24 cellular contexts compared by ENCODE assay signal in genomic region chr16:79294568-79294967, GRCh38.
"Had no signal": no experiment of that assay in that cellular context is flagged by ENCODE, and none has a peak within 500 bp of the region (broad histone marks: within the 10 kb centered on the region; RNA-seq: fewer than 3 reads in every experiment).

No MANE protein-coding gene starts in this region.

- H3K9me3 ChIP-seq: esophagus muscularis mucosa, heart right ventricle, ovary, psoas muscle, stomach, suprapubic skin, tibial artery had no signal

- H3K36me3 ChIP-seq: esophagus muscularis mucosa, heart right ventricle, ovary, stomach, suprapubic skin, tibial artery had no signal

- DNase-seq: activated CD4-positive, alpha-beta memory T cell treated with anti-CD3 and anti-CD28 coated beads for 36 hours; activated CD4-positive, alpha-beta T cell treated with anti-CD3 and anti-CD28 coated beads, Interleukin-2, amount 10 ng/mL, durations not matched to agents 24 days and 14 days; activated CD4-positive, CD25-positive, alpha-beta regulatory T cell treated with anti-CD3 and anti-CD28 coated beads, Interleukin-2, amount 50 U/mL, for 72 hours; activated gamma-delta T cell treated with Interleukin-2 at 50 U/mL for 16 hours; activated naive CD4-positive, alpha-beta T cell treated with anti-CD3 and anti-CD28 coated beads, Interleukin-2, amount 50 U/mL, for 16 hours; activated T-cell treated with anti-CD3 and anti-CD28 coated beads, Interleukin-2, amount 50 U/mL, for 4 hours; amniotic stem cell; caudate nucleus; foreskin keratinocyte; heart right ventricle; naive thymus-derived CD4-positive, alpha-beta T cell; ovary; psoas muscle; stimulated activated CD4-positive, alpha-beta T cell treated with anti-CD3 and anti-CD28 coated beads, Interleukin-15, amount 100 ng/mL, for 24 hours; stimulated activated CD4-positive, alpha-beta T cell treated with anti-CD3 and anti-CD28 coated beads, Interleukin-2, amount 100 ng/mL, for 24 hours; stimulated activated naive B cell treated with anti-CD40 and anti-IgM and Interleukin-4, amounts not matched to agents 10 μg/mL and 1 μg/mL and 100 μg/mL, for 72 hours; stomach; T-helper 17 cell; T1000; tibial artery had no signal

- H3K4me1 Mint-ChIP-seq: stimulated activated naive B cell treated with anti-CD40 and anti-IgM and Interleukin-4, amounts not matched to agents 10 μg/mL and 1 μg/mL and 100 μg/mL, for 72 hours had no signal

- H3K4me3 ChIP-seq: esophagus muscularis mucosa, heart right ventricle, ovary, psoas muscle, stomach, suprapubic skin, tibial artery had no signal

- H3K27me3 ChIP-seq: esophagus muscularis mucosa, foreskin keratinocyte, ovary, stomach, suprapubic skin had no signal

- H3K27ac ChIP-seq: esophagus muscularis mucosa, foreskin keratinocyte, heart right ventricle, ovary, psoas muscle, stomach, suprapubic skin, tibial artery had no signal

- H3K4me3 Mint-ChIP-seq: activated CD4-positive, alpha-beta memory T cell treated with anti-CD3 and anti-CD28 coated beads for 36 hours; activated CD4-positive, alpha-beta T cell treated with anti-CD3 and anti-CD28 coated beads, Interleukin-2, amount 10 ng/mL, durations not matched to agents 24 days and 14 days; activated T-cell treated with anti-CD3 and anti-CD28 coated beads, Interleukin-2, amount 50 U/mL, for 4 hours; activated T-helper 17 cell treated with anti-CD3 and anti-CD28 coated beads, Interleukin-2, amount 50 U/mL, for 72 hours; mesothelial cell of epicardium; naive thymus-derived CD4-positive, alpha-beta T cell; stimulated activated naive B cell treated with anti-CD40 and anti-IgM and Interleukin-4, amounts not matched to agents 10 μg/mL and 1 μg/mL and 100 μg/mL, for 72 hours; T-helper 17 cell had no signal

- H3K36me3 Mint-ChIP-seq: activated CD4-positive, alpha-beta memory T cell treated with anti-CD3 and anti-CD28 coated beads for 36 hours; mesothelial cell of epicardium; stimulated activated naive B cell treated with anti-CD40 and anti-IgM and Interleukin-4, amounts not matched to agents 10 μg/mL and 1 μg/mL and 100 μg/mL, for 72 hours had no signal

- H3K9me3 Mint-ChIP-seq: activated CD4-positive, alpha-beta memory T cell treated with anti-CD3 and anti-CD28 coated beads for 36 hours; activated T-cell treated with anti-CD3 and anti-CD28 coated beads, Interleukin-2, amount 50 U/mL, for 4 hours; activated T-helper 17 cell treated with anti-CD3 and anti-CD28 coated beads, Interleukin-2, amount 50 U/mL, for 72 hours; mesothelial cell of epicardium; stimulated activated naive B cell treated with anti-CD40 and anti-IgM and Interleukin-4, amounts not matched to agents 10 μg/mL and 1 μg/mL and 100 μg/mL, for 72 hours had no signal

- H3K27me3 Mint-ChIP-seq: activated CD4-positive, alpha-beta memory T cell treated with anti-CD3 and anti-CD28 coated beads for 36 hours; activated T-helper 17 cell treated with anti-CD3 and anti-CD28 coated beads, Interleukin-2, amount 50 U/mL, for 72 hours; T-helper 17 cell had no signal

- H3K27ac Mint-ChIP-seq: activated CD4-positive, alpha-beta memory T cell treated with anti-CD3 and anti-CD28 coated beads for 36 hours; activated CD4-positive, alpha-beta T cell treated with anti-CD3 and anti-CD28 coated beads, Interleukin-2, amount 10 ng/mL, durations not matched to agents 24 days and 14 days; activated T-helper 17 cell treated with anti-CD3 and anti-CD28 coated beads, Interleukin-2, amount 50 U/mL, for 72 hours; mesothelial cell of epicardium; naive thymus-derived CD4-positive, alpha-beta T cell; stimulated activated naive B cell treated with anti-CD40 and anti-IgM and Interleukin-4, amounts not matched to agents 10 μg/mL and 1 μg/mL and 100 μg/mL, for 72 hours; T-helper 17 cell had no signal

- H3K4me1 ChIP-seq: esophagus muscularis mucosa, foreskin keratinocyte, heart right ventricle, psoas muscle, tibial artery had no signal
